17 cellular contexts compared by ENCODE assay signal in the genomic region with DNA sequence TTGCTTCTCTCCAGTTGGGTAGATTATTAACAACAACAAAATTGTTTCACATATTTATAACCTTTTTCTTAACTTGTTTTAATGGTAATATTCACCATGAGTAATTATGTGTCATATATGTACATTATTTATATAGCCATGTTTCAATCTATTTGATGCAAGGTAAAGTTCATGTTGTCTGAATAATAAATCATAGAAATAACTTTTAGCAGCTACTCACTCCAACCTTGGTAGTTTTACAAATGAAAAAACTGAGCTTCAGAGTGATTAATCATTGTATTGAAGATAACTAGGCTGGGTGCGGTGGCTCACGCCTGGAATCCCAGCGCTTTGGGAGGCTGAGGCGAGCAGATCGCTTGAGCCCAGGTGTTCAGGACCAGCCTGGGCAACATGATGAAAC. TPM values are rescaled to one million over a fixed set of nuclear protein-coding genes. Genes with fewer than 3 reads are reported as not detected.
DNase-seq lines count a peak whose midpoint lies in the region; ATAC-seq, FAIRE-seq and TF ChIP-seq lines count a peak whose summit lies in the region.
"Had no signal": no experiment of that assay in that cellular context is flagged by ENCODE, and none has a peak within 500 bp of the region (broad histone marks: within the 10 kb centered on the region; RNA-seq: fewer than 3 reads in every experiment).

No MANE protein-coding gene starts in this region.

- H3K4me3 Mint-ChIP-seq in astrocyte (ENCODE audit: unreplicated experiment) = no peak overlapping the region
- H3K4me3 Mint-ChIP-seq: CD8-positive, alpha-beta memory T cell; GM23338 had no signal

- TF ChIP-seq POLR2A in IMR-90 (IDR thresholded peaks at IDR 0.05; ENCODE audit: low read depth, low read length) = no peak

- DNase-seq in IMR-90 (no peak), astrocyte (ENCODE audit: low read depth) (peak; percentile 21), mesenchymal stem cell (no peak), tibial artery (no peak), KG1 (lab: John Stamatoyannopoulos, UW) (no peak), RKO (ENCODE audit: low spot score) (no peak)
- DNase-seq: CD8-positive, alpha-beta memory T cell; DND-41; GF-D8; KBM-7; NCI-H1092 treated with DMSO at 0.1 percent for 48 hours; NCI-H1694; NCI-H345; Peyer's patch had no signal

- peaks cover 12% of the 10 kb centered on the region for H3K9me1 ChIP-seq in IMR-90 (ENCODE audit: insufficient read depth, low read length)

- no peak overlapping the region for H2AK9ac ChIP-seq in IMR-90 (replicated peaks; ENCODE audit: low read depth, low read length, poor library complexity)

- H2BK5ac ChIP-seq in IMR-90 (ENCODE audit: low read depth, low read length, poor library complexity, severe bottlenecking) (peak overlapping the region; percentile 27), mesenchymal stem cell (ENCODE audit: low read depth, low read length, poor library complexity, severe bottlenecking) (no peak overlapping the region)

- peak overlapping the region; percentile 58 for H3K27ac ChIP-seq in IMR-90 (ENCODE audit: insufficient read depth, low read length)
- peak overlapping the region; percentile 52 for H3K27ac ChIP-seq in astrocyte (ENCODE audit: low read depth, low read length)
- H3K27ac ChIP-seq in mesenchymal stem cell (ENCODE audit: low read length, poor library complexity, severe bottlenecking) = peak overlapping the region; percentile 91
- peak overlapping the region; percentile 45 to 49 for H3K27ac ChIP-seq in tibial artery
- H3K27ac ChIP-seq: BLaER1, Peyer's patch had no signal

- 100% methylated on average over 3 of the region's 5 CpGs; no CpG with 5 or more reads in 1 of the 2 experiments for WGBS in IMR-90 (ENCODE audit: extremely low coverage in 2 of 2, insufficient read length in 1 of 2), 2 experiments
- 94% methylated on average over 5 of the region's 5 CpGs for WGBS in mesenchymal stem cell

- H3K4me1 ChIP-seq in IMR-90 (ENCODE audit: control insufficient read depth, insufficient read depth, low read length) (peaks cover 9% of the 10 kb centered on the region), astrocyte (ENCODE audit: insufficient read depth, low read length) (peaks cover 23% of the 10 kb centered on the region), mesenchymal stem cell (ENCODE audit: control insufficient read depth, insufficient read depth, low read depth, low read length) (peaks cover 5% of the 10 kb centered on the region), tibial artery (peaks cover 0 to 24% (median 3%) of the 10 kb centered on the region in 4 donors)
- H3K4me1 ChIP-seq: Peyer's patch had no signal

- H4K91ac ChIP-seq in IMR-90 (ENCODE audit: insufficient read depth, low read depth, low read length) (no peak overlapping the region), mesenchymal stem cell (ENCODE audit: low read length) (no peak overlapping the region)

- H3K14ac ChIP-seq in IMR-90 (replicated peaks; ENCODE audit: low read depth, low read length) (no peak overlapping the region), mesenchymal stem cell (ENCODE audit: low read length in 2 of 2) (no peak overlapping the region)

- no peak overlapping the region for H4K5ac ChIP-seq in IMR-90 (ENCODE audit: low read depth, low read length)

- in situ Hi-C loops in IMR-90 (cut with MboI; ENCODE audit: low sequenced_read_pairs) = loop anchor here (10.0 to 25.0 kb wide), 2 partner anchors 428 to 1046 kb away; no protein-coding TSS in a partner anchor

- H3K79me1 ChIP-seq in IMR-90 (ENCODE audit: low read depth in 1 of 2, low read length in 2 of 2) = peaks cover 0 to 7% of the 10 kb centered on the region in 2 experiments; a peak in 1 of 4 replicates
- no peaks in the 10 kb centered on the region for H3K79me1 ChIP-seq in mesenchymal stem cell (replicated peaks; ENCODE audit: low read length, poor library complexity, severe bottlenecking)

- H3K23ac ChIP-seq in IMR-90 (ENCODE audit: low read depth, low read length) (no peak overlapping the region), mesenchymal stem cell (ENCODE audit: low read length in 2 of 2) (no peak overlapping the region)

- FAIRE-seq in astrocyte (lab: Jason Lieb, UNC) = no peak

- dilution Hi-C loops in IMR-90 (cut with HindIII; ENCODE audit: low sequenced_read_pairs, unreplicated experiment) = no loop called here

- peak overlapping the region; percentile 48 for H3K27ac Mint-ChIP-seq in astrocyte (ENCODE audit: unreplicated experiment)
- H3K27ac Mint-ChIP-seq: GM23338 had no signal

- no peak overlapping the region for H2BK20ac ChIP-seq in IMR-90 (ENCODE audit: low read depth, low read length)

- H3K36me3 Mint-ChIP-seq in astrocyte (ENCODE audit: low read depth, unreplicated experiment) = peaks cover 3% of the 10 kb centered on the region
- H3K36me3 Mint-ChIP-seq: CD8-positive, alpha-beta memory T cell had no signal

- peaks cover 3% of the 10 kb centered on the region; the same call in 1 of the 2 replicates for H4K20me1 ChIP-seq in IMR-90 (ENCODE audit: insufficient read depth, low read length)
- no peaks in the 10 kb centered on the region for H4K20me1 ChIP-seq in astrocyte (ENCODE audit: insufficient read depth, low read length)
- H4K20me1 ChIP-seq: BLaER1 had no signal

- H3K36me3 ChIP-seq in IMR-90 (ENCODE audit: control insufficient read depth, insufficient read depth, low read length) = no peaks in the 10 kb centered on the region
- peaks cover under 1% of the 10 kb centered on the region for H3K36me3 ChIP-seq in astrocyte (ENCODE audit: insufficient read depth, low read length)
- H3K36me3 ChIP-seq in mesenchymal stem cell (ENCODE audit: control insufficient read depth in 1 of 2, insufficient read depth in 2 of 2, low read depth in 1 of 2, low read length in 2 of 2) = peaks cover 0 to 5% of the 10 kb centered on the region in 2 experiments
- no peaks in the 10 kb centered on the region for H3K36me3 ChIP-seq in tibial artery
- H3K36me3 ChIP-seq: Peyer's patch had no signal

- no peak overlapping the region for H2BK15ac ChIP-seq in IMR-90 (ENCODE audit: low read depth, low read length)
- no peak overlapping the region for H2BK15ac ChIP-seq in mesenchymal stem cell (ENCODE audit: low read depth, poor library complexity, severe bottlenecking)

- H3K4me2 ChIP-seq in IMR-90 (ENCODE audit: low read depth, low read length) = peak overlapping the region; percentile 22
- peak overlapping the region; percentile 60 for H3K4me2 ChIP-seq in astrocyte (ENCODE audit: low read length)
- H3K4me2 ChIP-seq in mesenchymal stem cell (ENCODE audit: low read length, poor library complexity, severe bottlenecking) = no peak overlapping the region
- H3K4me2 ChIP-seq: BLaER1, GM23338 had no signal

- H3K9me3 Mint-ChIP-seq in astrocyte (ENCODE audit: unreplicated experiment) = no peaks in the 10 kb centered on the region
- H3K9me3 Mint-ChIP-seq: CD8-positive, alpha-beta memory T cell; GM23338 had no signal

- H3K79me2 ChIP-seq in astrocyte (ENCODE audit: insufficient read depth, low read length) = no peaks in the 10 kb centered on the region

- BruUV-seq in IMR-90 (replicated peaks; lab: Mats Ljungman, UMichigan) = no TSS peak

- H4K8ac ChIP-seq in IMR-90 (ENCODE audit: low read depth in 2 of 2, low read length in 2 of 2) = no peak overlapping the region
- H4K8ac ChIP-seq in mesenchymal stem cell (ENCODE audit: low read length) = no peak overlapping the region

- no peak overlapping the region for H3K56ac ChIP-seq in IMR-90 (ENCODE audit: extremely low read depth, insufficient read depth, low read length)

- no peak overlapping the region for H3K4me3 ChIP-seq in IMR-90 (ENCODE audit: insufficient read depth, low read depth, low read length)
- H3K4me3 ChIP-seq in astrocyte (ENCODE audit: insufficient read depth, low read depth, low read length) = no peak overlapping the region
- H3K4me3 ChIP-seq in mesenchymal stem cell (ENCODE audit: insufficient read depth in 1 of 2, low read depth in 1 of 2, low read length in 2 of 2) = no peak overlapping the region
- H3K4me3 ChIP-seq in tibial artery = no peak overlapping the region
- H3K4me3 ChIP-seq: BLaER1, GM23338, Peyer's patch had no signal

- intact Hi-C loops in IMR-90 (cut with micrococcal nuclease) (loop anchor here (5.0 to 10.0 kb wide), 2 partner anchors 376 to 433 kb away; partner anchors contain the start of gene NAF1), tibial artery (cut with DNase I; ENCODE audit: low total_unique reads) (loop anchor here (5.0 to 10.0 kb wide), 2 partner anchors 53 to 206 kb away; partner anchors contain the start of gene NPY1R)

- POLR2A ChIA-PET in IMR-90 (lab: Charles Lee; ENCODE audit: unreplicated experiment) = interaction anchor here (0.6 to 1.4 kb wide), 2 partner anchors 46 to 163 kb away, joined by 3 to 5 read pairs; partner anchors contain the start of gene TMA16

- H3K27me3 ChIP-seq in IMR-90 (ENCODE audit: control insufficient read depth, insufficient read depth, low read length) (no peaks in the 10 kb centered on the region), astrocyte (ENCODE audit: insufficient read depth, low read length) (no peaks in the 10 kb centered on the region), mesenchymal stem cell (ENCODE audit: control insufficient read depth in 1 of 2, insufficient read depth in 1 of 2, low read length in 2 of 2) (no peaks in the 10 kb centered on the region), tibial artery (no peaks in the 10 kb centered on the region)
- H3K27me3 ChIP-seq: BLaER1, Peyer's patch had no signal

- no peak for ATAC-seq in IMR-90 (ENCODE audit: low read depth)
- ATAC-seq in HG03460 (IDR thresholded peaks at IDR 0.05; ENCODE audit: unreplicated experiment) = no peak
- ATAC-seq: GM23338 had no signal

- H2BK120ac ChIP-seq in IMR-90 (ENCODE audit: low read depth, low read length) (no peak overlapping the region), mesenchymal stem cell (ENCODE audit: low read depth, low read length) (no peak overlapping the region)

- H2AK5ac ChIP-seq in IMR-90 (ENCODE audit: low read depth, low read length) = no peak overlapping the region
- no peak overlapping the region for H2AK5ac ChIP-seq in mesenchymal stem cell (ENCODE audit: low read length, severe bottlenecking)

- no peak overlapping the region for H3K4ac ChIP-seq in IMR-90 (ENCODE audit: low read depth, low read length)
- no peak overlapping the region for H3K4ac ChIP-seq in mesenchymal stem cell (ENCODE audit: low read depth in 1 of 2, low read length in 2 of 2)

- TF ChIP-seq CTCF in IMR-90 (conservative IDR thresholded peaks at IDR 0.05; ENCODE audit: low read depth, low read length) = no peak
- no peak for TF ChIP-seq CTCF in astrocyte (IDR thresholded peaks at IDR 0.05; ENCODE audit: insufficient read depth, low read depth, low read length)
- no peak for TF ChIP-seq CTCF in tibial artery (IDR thresholded peaks at IDR 0.05)

- no peaks in the 10 kb centered on the region for H3K27me3 Mint-ChIP-seq in astrocyte (ENCODE audit: low read depth, unreplicated experiment)
- H3K27me3 Mint-ChIP-seq: CD8-positive, alpha-beta memory T cell had no signal

- no peak overlapping the region for H2AFZ ChIP-seq in IMR-90 (replicated peaks; ENCODE audit: low read length, poor library complexity)
- H2AFZ ChIP-seq in astrocyte (ENCODE audit: low read depth, low read length) = no peak overlapping the region
- no peak overlapping the region for H2AFZ ChIP-seq in mesenchymal stem cell (ENCODE audit: low read depth, low read length)
- H2AFZ ChIP-seq: GM23338 had no signal

- TF ChIP-seq RAD21 in IMR-90 (IDR thresholded peaks at IDR 0.05; ENCODE audit: low read length) = no peak

- H3K4me1 Mint-ChIP-seq in astrocyte (ENCODE audit: low read depth, unreplicated experiment) = peaks cover 17% of the 10 kb centered on the region
- H3K4me1 Mint-ChIP-seq: CD8-positive, alpha-beta memory T cell had no signal

- H3K9me3 ChIP-seq in IMR-90 (ENCODE audit: control insufficient read depth, insufficient read depth, low read length) (no peaks in the 10 kb centered on the region), astrocyte (ENCODE audit: insufficient read depth, low read depth, low read length) (no peaks in the 10 kb centered on the region), mesenchymal stem cell (ENCODE audit: control insufficient read depth, low read length) (no peaks in the 10 kb centered on the region), tibial artery (no peaks in the 10 kb centered on the region)
- H3K9me3 ChIP-seq: BLaER1, Peyer's patch had no signal

- CTCF ChIA-PET in IMR-90 (lab: Yijun Ruan, JAX) = interaction anchor here (1.1 kb wide), 1 partner anchor 12 kb away, joined by 3 read pairs; no protein-coding TSS in a partner anchor

- H2BK12ac ChIP-seq in mesenchymal stem cell (ENCODE audit: low read length in 2 of 2) = peak overlapping the region; percentile 23 to 31

- H3K18ac ChIP-seq in IMR-90 (ENCODE audit: low read depth, low read length) = no peak overlapping the region
- peak overlapping the region in 1 of 2 experiments; percentile 48 for H3K18ac ChIP-seq in mesenchymal stem cell (ENCODE audit: low read depth in 1 of 2, low read length in 2 of 2)

- H3K9ac ChIP-seq in IMR-90 (ENCODE audit: low read depth, low read length) (no peak overlapping the region), astrocyte (ENCODE audit: low read length) (peak overlapping the region; percentile 41), mesenchymal stem cell (ENCODE audit: low read length) (peak overlapping the region; percentile 27)
- H3K9ac ChIP-seq: BLaER1 had no signal

RNA-seq across cellular contexts. Expression of gene TMA16, which starts 46.0 kb away (rescaled TPM):
- total RNA-seq in IMR-90 (2012; rRNA removed) (9.3 and 42.5 TPM in 2 replicates), astrocyte (33.3 and 33.5 TPM in 2 replicates)
- 15.6 and 19.8 TPM in 2 replicates for polyA plus RNA-seq in IMR-90 (2012; rRNA removed)
- polyA plus RNA-seq in IMR-90 (2012; cell fraction: cytosol; rRNA removed) = 5.0 and 7.2 TPM in 2 replicates
- 2.0 and 11.7 TPM in 2 replicates for polyA plus RNA-seq in IMR-90 (2012; cell fraction: nucleus; rRNA removed; ENCODE audit: low replicate concordance)
- 61.4 TPM for polyA plus RNA-seq in mesenchymal stem cell (2013, experiment 1 of 2)
- polyA plus RNA-seq in mesenchymal stem cell (2013, experiment 2 of 2) = 61.7 TPM
